In the genomic region with DNA sequence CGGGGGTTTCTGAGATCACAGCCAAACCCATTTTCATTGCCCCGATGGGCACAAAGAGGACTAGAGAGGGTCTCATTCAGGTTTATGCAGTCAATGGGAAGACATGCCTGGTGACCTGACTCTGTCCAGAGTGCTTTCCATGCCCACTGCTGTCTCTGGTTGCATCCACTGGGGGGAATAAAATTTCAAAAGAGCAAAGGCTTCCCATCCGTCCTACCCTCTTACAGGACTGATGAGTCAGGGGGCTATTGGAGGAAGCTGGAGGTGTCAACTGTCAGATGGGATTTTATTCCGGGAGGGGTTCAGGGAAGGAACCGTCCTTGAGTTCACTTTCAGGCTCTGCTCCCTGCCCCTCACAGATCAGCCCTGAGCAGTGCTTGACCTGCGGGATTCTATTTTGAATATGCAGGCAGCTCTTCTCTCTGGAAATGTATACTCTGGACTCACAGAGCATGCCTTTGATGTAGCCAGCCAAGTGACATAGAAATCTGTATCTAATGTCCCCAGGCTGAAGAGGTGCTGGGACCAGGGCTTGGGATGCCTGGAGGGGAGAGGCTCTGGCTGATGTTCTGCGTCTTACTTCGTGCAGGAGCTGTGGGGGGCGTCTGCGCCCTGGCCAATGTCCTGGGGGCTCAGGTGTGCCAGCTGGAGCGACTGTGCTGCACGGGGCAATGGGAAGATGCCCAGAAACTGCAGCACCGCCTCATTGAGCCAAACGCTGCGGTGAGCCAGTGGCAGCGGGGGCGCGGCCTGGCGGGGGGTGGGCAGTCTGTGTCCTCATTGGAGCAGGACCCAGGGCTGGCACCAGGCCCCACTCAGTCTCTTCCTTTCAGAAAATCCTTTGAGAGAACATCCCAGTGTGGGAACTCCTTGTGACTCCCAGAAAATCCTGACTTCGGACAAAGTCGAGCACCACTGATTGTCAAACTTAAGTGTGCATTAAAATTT, we compare ENCODE assay signal across 35 cellular contexts. TPM values are rescaled to one million over a fixed set of nuclear protein-coding genes. Genes with fewer than 3 reads are reported as not detected.
DNase-seq lines count a peak whose midpoint lies in the region; ATAC-seq and TF ChIP-seq lines count a peak whose summit lies in the region.
"Had no signal": no experiment of that assay in that cellular context is flagged by ENCODE, and none has a peak within 500 bp of the region (broad histone marks: within the 10 kb centered on the region; RNA-seq: fewer than 3 reads in every experiment).

No MANE protein-coding gene starts in this region.

- H3K9me3 Mint-ChIP-seq in T-cell = no peaks in the 10 kb centered on the region
- no peaks in the 10 kb centered on the region for H3K9me3 Mint-ChIP-seq in effector memory CD8-positive, alpha-beta T cell
- H3K9me3 Mint-ChIP-seq: activated naive CD4-positive, alpha-beta T cell treated with anti-CD3 and anti-CD28 coated beads for 36 hours; memory B cell; nephron progenitor cell; T-helper 1 cell treated with Interleukin-12 subunit alpha and Interleukin-12 subunit beta and Interleukin-4 antibody, amounts not matched to agents 30 μg/mL and 1 μg/mL, for 36 hours had no signal

- H3K4me1 Mint-ChIP-seq in T-cell = no peaks in the 10 kb centered on the region
- H3K4me1 Mint-ChIP-seq in effector memory CD8-positive, alpha-beta T cell (ENCODE audit: low read depth in 2 of 2) = no peaks in the 10 kb centered on the region
- H3K4me1 Mint-ChIP-seq: activated CD8-positive, alpha-beta memory T cell treated with anti-CD3 and anti-CD28 coated beads, Interleukin-2, amount 10 ng/mL, durations not matched to agents 7 days and 5 days; CD4-positive, CD25-positive, alpha-beta regulatory T cell; memory B cell had no signal

- CTCF ChIA-PET in T-cell (lab: Charles Lee) = no interaction called here

- 68 to 72% (median 70%) methylated on average over 10 to 21 of the region's 21 CpGs for WGBS in heart left ventricle, 4 donors

- H3K27ac ChIP-seq in heart left ventricle = peak overlapping the region; percentile 15 to 91 (median 70)
- peak overlapping the region; percentile 55 to 74 for H3K27ac ChIP-seq in thoracic aorta
- H3K27ac ChIP-seq: breast epithelium, epithelial cell of prostate, ovary, thyroid gland, vagina had no signal

- TF ChIP-seq POLR2A in heart left ventricle (IDR thresholded peaks at IDR 0.05) = peak in 1 of 2 donors; percentile 17

- H3K4me3 Mint-ChIP-seq in T-cell = no peak overlapping the region
- H3K4me3 Mint-ChIP-seq in effector memory CD8-positive, alpha-beta T cell = no peak overlapping the region
- H3K4me3 Mint-ChIP-seq: activated CD8-positive, alpha-beta memory T cell treated with anti-CD3 and anti-CD28 coated beads, Interleukin-2, amount 10 ng/mL, durations not matched to agents 7 days and 5 days; activated naive CD4-positive, alpha-beta T cell treated with anti-CD3 and anti-CD28 coated beads for 36 hours; CD4-positive, CD25-positive, alpha-beta regulatory T cell; memory B cell; nephron progenitor cell; T-helper 1 cell treated with Interleukin-12 subunit alpha and Interleukin-12 subunit beta and Interleukin-4 antibody, amounts not matched to agents 30 μg/mL and 1 μg/mL, for 36 hours had no signal

- no peak overlapping the region for H3K27ac Mint-ChIP-seq in T-cell
- H3K27ac Mint-ChIP-seq in effector memory CD8-positive, alpha-beta T cell = no peak overlapping the region
- H3K27ac Mint-ChIP-seq: activated CD8-positive, alpha-beta memory T cell treated with anti-CD3 and anti-CD28 coated beads, Interleukin-2, amount 10 ng/mL, durations not matched to agents 7 days and 5 days; activated naive CD4-positive, alpha-beta T cell treated with anti-CD3 and anti-CD28 coated beads for 36 hours; CD4-positive, CD25-positive, alpha-beta regulatory T cell; memory B cell; T-helper 1 cell treated with Interleukin-12 subunit alpha and Interleukin-12 subunit beta and Interleukin-4 antibody, amounts not matched to agents 30 μg/mL and 1 μg/mL, for 36 hours had no signal

- ATAC-seq in Right ventricle myocardium inferior (peak; percentile 55), heart left ventricle (peak; percentile 74 to 83 (median 78)), thoracic aorta (ENCODE audit: insufficient number of reproducible peaks, low FRiP score, low read depth) (no peak), T-cell (replicated peaks in 1 of 4) (no peak)
- no peak for ATAC-seq in effector memory CD8-positive, alpha-beta T cell (replicated peaks)
- ATAC-seq: activated CD8-positive, alpha-beta memory T cell treated with anti-CD3 and anti-CD28 coated beads, Interleukin-2, amount 10 ng/mL, durations not matched to agents 7 days and 5 days; HepG2; stimulated activated naive CD8-positive, alpha-beta T cell treated with anti-CD3 and anti-CD28 coated beads, Interleukin-15, Interleukin-2, amounts not matched to agents 100 U/mL and 50 U/mL, for 24 hours had no signal

- DNase-seq in Right ventricle myocardium inferior (ENCODE audit: missing footprints) = peak; percentile 81
- no peak for DNase-seq in cardiac septum (ENCODE audit: low spot score)
- DNase-seq in heart left ventricle = peak; percentile 37 to 84 (median 69)
- DNase-seq in medulla oblongata (ENCODE audit: extremely low spot score) = peak; percentile 72
- no peak for DNase-seq in thoracic aorta (ENCODE audit: low spot score)
- no peak for DNase-seq in T-cell
- DNase-seq in effector memory CD8-positive, alpha-beta T cell = no peak
- DNase-seq in foreskin fibroblast = no peak
- DNase-seq: activated CD4-positive, alpha-beta T cell treated with anti-CD3 and anti-CD28 coated beads, Interleukin-2, amount 50 U/mL, for 4 hours; activated CD8-positive, alpha-beta memory T cell treated with anti-CD3 and anti-CD28 coated beads, Interleukin-2, amount 10 ng/mL, durations not matched to agents 7 days and 5 days; activated naive CD4-positive, alpha-beta T cell treated with anti-CD3 and anti-CD28 coated beads for 36 hours; Calu3; CD4-positive, CD25-positive, alpha-beta regulatory T cell; DMS79 treated with DMSO at 0.1 percent for 48 hours; GF-D8; Karpas-422; kidney glomerular epithelial cell; MV-4-11; NCI-H1436; NCI-H2081 treated with DMSO at 0.1 percent for 48 hours; NCI-H345; nephron progenitor cell; ovary; retina; RPMI8226; stimulated activated CD4-positive, alpha-beta T cell treated with anti-CD3 and anti-CD28 coated beads, Interleukin-1b, Interleukin-23, amount 100 ng/mL, for 48 hours; stimulated activated naive CD8-positive, alpha-beta T cell treated with anti-CD3 and anti-CD28 coated beads, Interleukin-15, Interleukin-2, amounts not matched to agents 100 U/mL and 50 U/mL, for 24 hours; thyroid gland had no signal

- H3K4me3 ChIP-seq in heart left ventricle (no peak overlapping the region), thoracic aorta (no peak overlapping the region), foreskin fibroblast (ENCODE audit: low read depth in 1 of 2, low read length in 2 of 2) (no peak overlapping the region)
- H3K4me3 ChIP-seq: breast epithelium, ovary, thyroid gland, vagina had no signal

- H3K36me3 Mint-ChIP-seq in T-cell = no peaks in the 10 kb centered on the region
- H3K36me3 Mint-ChIP-seq in effector memory CD8-positive, alpha-beta T cell (ENCODE audit: insufficient read depth) = no peaks in the 10 kb centered on the region
- H3K36me3 Mint-ChIP-seq: activated CD8-positive, alpha-beta memory T cell treated with anti-CD3 and anti-CD28 coated beads, Interleukin-2, amount 10 ng/mL, durations not matched to agents 7 days and 5 days; CD4-positive, CD25-positive, alpha-beta regulatory T cell; memory B cell had no signal

- H3K4me1 ChIP-seq in heart left ventricle (peaks cover 0 to 45% (median 12%) of the 10 kb centered on the region in 12 donors), thoracic aorta (ENCODE audit: control insufficient read depth in 1 of 2, low read depth in 2 of 2) (peaks cover 17 to 34% of the 10 kb centered on the region in 2 donors)
- H3K4me1 ChIP-seq: breast epithelium had no signal

- intact Hi-C loops in Right ventricle myocardium inferior (cut with DNase I) (no loop called here), cardiac septum (cut with DNase I) (no loop called here), heart left ventricle (cut with DNase I) (no loop called here)

- H3K27me3 Mint-ChIP-seq in T-cell = peaks cover 0 to 1% of the 10 kb centered on the region in 2 donors
- H3K27me3 Mint-ChIP-seq in effector memory CD8-positive, alpha-beta T cell = no peaks in the 10 kb centered on the region
- H3K27me3 Mint-ChIP-seq: memory B cell had no signal

- H3K36me3 ChIP-seq in heart left ventricle (no peaks in the 10 kb centered on the region), thoracic aorta (no peaks in the 10 kb centered on the region)
- H3K36me3 ChIP-seq: breast epithelium, ovary, thyroid gland, vagina had no signal

- POLR2A ChIA-PET in T-cell (lab: Charles Lee) = no interaction called here

- no peak for TF ChIP-seq CTCF in heart left ventricle (IDR thresholded peaks at IDR 0.05)
- no peak for TF ChIP-seq CTCF in thoracic aorta (IDR thresholded peaks at IDR 0.05)
- no peak for TF ChIP-seq CTCF in foreskin fibroblast (IDR thresholded peaks at IDR 0.05; ENCODE audit: low read depth, low read length)

- no peaks in the 10 kb centered on the region for H3K9me3 ChIP-seq in heart left ventricle
- H3K9me3 ChIP-seq in thoracic aorta = no peaks in the 10 kb centered on the region
- H3K9me3 ChIP-seq: breast epithelium, ovary, thyroid gland, vagina had no signal

- H3K27me3 ChIP-seq in heart left ventricle = no peaks in the 10 kb centered on the region
- no peaks in the 10 kb centered on the region for H3K27me3 ChIP-seq in thoracic aorta (replicated peaks; ENCODE audit: insufficient read depth)
- H3K27me3 ChIP-seq: breast epithelium, ovary, thyroid gland, vagina had no signal

RNA-seq across cellular contexts. Expression of a gene that starts 12.0 kb away (rescaled TPM):
- 0.97 TPM for total RNA-seq in Right ventricle myocardium inferior
- 0.51 TPM for total RNA-seq in cardiac septum
- total RNA-seq in heart left ventricle = 1 to 10 TPM in 2 of 9 donors, under 1 TPM in 7; 0.24 to 2.1 (median 0.58) TPM
- polyA plus RNA-seq in heart left ventricle = 1 to 10 TPM; 1.3 to 1.8 TPM
- total RNA-seq in thoracic aorta = 1 to 10 TPM in 1 of 2 donors, not detected in 1; 1.2 TPM
- total RNA-seq in T-cell = not detected
- total RNA-seq: A172; activated CD8-positive, alpha-beta memory T cell treated with anti-CD3 and anti-CD28 coated beads, Interleukin-2, amount 10 ng/mL, durations not matched to agents 7 days and 5 days; activated naive CD4-positive, alpha-beta T cell treated with anti-CD3 and anti-CD28 coated beads for 36 hours; CD4-positive, CD25-positive, alpha-beta regulatory T cell; vagina had no signal
- polyA plus RNA-seq: CD4-positive, CD25-positive, alpha-beta regulatory T cell; ovary had no signal

RNA-seq across cellular contexts. Expression of a gene that starts 17.4 kb away (rescaled TPM):
- total RNA-seq in Right ventricle myocardium inferior = 15.6 TPM
- total RNA-seq in cardiac septum = 20.4 TPM
- 10 to 100 TPM in 8 of 9 donors, 1 to 10 TPM in 1; 7.5 to 82.6 (median 19.2) TPM for total RNA-seq in heart left ventricle
- 10 to 100 TPM; 35.2 to 73.4 TPM for polyA plus RNA-seq in heart left ventricle
- total RNA-seq in thoracic aorta = 10 to 100 TPM in 1 of 2 donors, 1 to 10 TPM in 1; 7.0 to 12.3 TPM
- total RNA-seq in T-cell = under 1 TPM in 1 of 5 donors, not detected in 4; 0.18 TPM
- total RNA-seq: activated CD8-positive, alpha-beta memory T cell treated with anti-CD3 and anti-CD28 coated beads, Interleukin-2, amount 10 ng/mL, durations not matched to agents 7 days and 5 days; activated naive CD4-positive, alpha-beta T cell treated with anti-CD3 and anti-CD28 coated beads for 36 hours; CD4-positive, CD25-positive, alpha-beta regulatory T cell had no signal
- polyA plus RNA-seq: CD4-positive, CD25-positive, alpha-beta regulatory T cell had no signal

RNA-seq across cellular contexts. Expression of a gene that starts 29.0 kb away (rescaled TPM):
- total RNA-seq in Right ventricle myocardium inferior (418 TPM), cardiac septum (138 TPM), heart left ventricle (1,000 to 10,000 TPM in 1 of 9 donors, 100 to 1,000 TPM in 6, 10 to 100 TPM in 2; 56.7 to 2,367 (median 517) TPM), thoracic aorta (1 to 10 TPM in 1 of 2 donors, not detected in 1; 1.9 TPM), T-cell (under 1 TPM in 1 of 5 donors, not detected in 4; 0.35 TPM)
- 100 to 1,000 TPM; 450 to 857 TPM for polyA plus RNA-seq in heart left ventricle
- total RNA-seq: breast epithelium; CD4-positive, CD25-positive, alpha-beta regulatory T cell; HepG2; thyroid gland; vagina had no signal
- polyA plus RNA-seq: CD4-positive, CD25-positive, alpha-beta regulatory T cell; HepG2 had no signal

RNA-seq across cellular contexts. Expression of a gene that starts 31.8 kb away (rescaled TPM):
- 8.0 TPM for total RNA-seq in Right ventricle myocardium inferior
- 17.7 TPM for total RNA-seq in cardiac septum
- 10 to 100 TPM in 6 of 9 donors, 1 to 10 TPM in 3; 7.2 to 21.0 (median 10.8) TPM for total RNA-seq in heart left ventricle
- polyA plus RNA-seq in heart left ventricle = 10 to 100 TPM; 16.1 to 31.7 TPM
- 1 to 10 TPM; 3.5 to 6.6 TPM for total RNA-seq in thoracic aorta
- 1 to 10 TPM in 4 of 5 donors, under 1 TPM in 1; 0.84 to 4.4 (median 1.5) TPM for total RNA-seq in T-cell

RNA-seq across cellular contexts. Expression of a gene that starts 38.9 kb away (rescaled TPM):
- 11.0 TPM for total RNA-seq in Right ventricle myocardium inferior
- 18.0 TPM for total RNA-seq in cardiac septum
- 10 to 100 TPM; 10.4 to 24.2 (median 17.3) TPM for total RNA-seq in heart left ventricle
- polyA plus RNA-seq in heart left ventricle = 10 to 100 TPM in 1 of 2 donors, 1 to 10 TPM in 1; 5.6 to 36.8 TPM
- total RNA-seq in thoracic aorta = 10 to 100 TPM; 18.0 to 22.9 TPM
- 10 to 100 TPM in 4 of 5 donors, 1 to 10 TPM in 1; 9.0 to 23.1 (median 11.0) TPM for total RNA-seq in T-cell

Comparison
In these comparisons a context has a peak if more than half of its experiments do, and no peak if none do; other contexts are left out.
1. DNase-seq: peak in Right ventricle myocardium inferior (single experiment), heart left ventricle (5 of 5) and medulla oblongata (single experiment); none in cardiac septum (single experiment), thoracic aorta (single experiment), T-cell (0 of 34), effector memory CD8-positive, alpha-beta T cell (0 of 3) and foreskin fibroblast (0 of 2).
2. ATAC-seq: peak in Right ventricle myocardium inferior (single experiment) and heart left ventricle (4 of 4); none in thoracic aorta (single experiment), T-cell (0 of 4) and effector memory CD8-positive, alpha-beta T cell (single experiment).
3. RNA of a gene that starts 17.4 kb away (total RNA-seq): 20.4 TPM in cardiac septum (single experiment), 7.5 to 82.6 TPM in heart left ventricle, 15.6 TPM in Right ventricle myocardium inferior (single experiment) and 7.0 to 12.3 TPM in thoracic aorta; 0.18 TPM in T-cell; every median in the first group is over 4 times any median in the second.
4. RNA of a gene that starts 29.0 kb away (total RNA-seq): 56.7 to 2,367 TPM in heart left ventricle, 418 TPM in Right ventricle myocardium inferior (single experiment) and 138 TPM in cardiac septum (single experiment); 1.9 TPM in thoracic aorta and 0.35 TPM in T-cell; every median in the first group is over 10 times any median in the second.